Comparison of ENCODE assay signal across 1 cellular context in the genomic region with DNA sequence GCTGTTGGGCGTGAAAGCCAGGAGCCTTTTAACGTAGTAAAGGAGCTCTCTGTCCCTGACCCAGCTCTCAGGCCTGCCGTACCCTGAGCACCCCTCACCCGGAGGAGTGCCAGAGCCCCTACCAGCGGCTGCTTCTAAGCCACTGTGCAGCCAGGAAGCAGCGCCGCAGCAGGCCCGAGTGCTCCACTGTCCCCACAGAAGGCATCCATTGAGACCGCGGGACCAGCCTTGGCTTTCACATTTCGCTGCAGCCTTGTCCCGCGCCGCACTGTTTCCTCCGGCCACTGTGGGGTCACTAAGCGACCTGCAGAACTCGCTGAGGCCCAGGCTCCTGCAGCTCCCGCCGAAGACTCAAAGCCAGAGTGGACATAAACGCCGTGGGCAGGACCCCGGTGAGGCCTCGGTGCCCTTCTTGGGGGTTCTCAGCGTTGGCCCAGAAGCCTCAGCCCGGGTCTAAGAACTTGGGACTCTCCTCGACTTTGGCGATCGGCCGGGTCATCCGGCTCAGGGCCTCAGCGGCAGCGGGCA.
A peak's percentile ranks its signal among the peaks of the same experiment; 100 is the strongest.
TF ChIP-seq lines count a peak whose summit lies in the region.

No MANE protein-coding gene starts in this region.

TF ChIP-seq in GM12878, 131 proteins besides CTCF, POLR2A, EP300 and RAD21:
- TF ChIP-seq MYB (IDR thresholded peaks at IDR 0.05; ENCODE audit: borderline replicate concordance, low read depth, low read length): no peak
- TF ChIP-seq SUZ12 (IDR thresholded peaks at IDR 0.05; ENCODE audit: unreplicated experiment): peak; percentile 87
